Comparison of ENCODE assay signal across 23 cellular contexts in the genomic region with DNA sequence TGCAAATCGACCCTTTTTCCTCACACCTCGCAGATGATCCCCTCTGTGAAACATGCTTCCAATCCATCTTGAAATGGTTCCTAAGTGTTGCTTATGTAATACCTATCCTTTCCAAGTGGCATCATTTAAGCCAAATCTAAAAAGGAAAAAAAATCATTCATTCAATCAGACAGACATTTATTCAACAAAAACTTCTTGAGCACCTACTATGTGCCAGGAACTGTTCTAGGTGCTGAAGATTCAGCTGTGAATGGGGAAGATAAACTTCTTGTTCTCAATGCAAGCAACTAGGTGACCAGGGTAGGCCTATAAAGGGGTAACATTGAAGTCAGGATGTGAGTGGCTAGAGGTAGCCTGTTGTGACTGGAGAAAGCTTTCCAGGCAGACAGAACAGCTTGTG.
"Had no signal": no experiment of that assay in that cellular context is flagged by ENCODE, and none has a peak within 500 bp of the region (broad histone marks: within the 10 kb centered on the region; RNA-seq: fewer than 3 reads in every experiment).

No MANE protein-coding gene starts in this region.

- DNase-seq: activated CD4-positive, alpha-beta T cell treated with anti-CD3 and anti-CD28 coated beads for 4 hours; activated CD8-positive, alpha-beta T cell treated with anti-CD3 and anti-CD28 coated beads for 36 hours; activated gamma-delta T cell; activated naive CD4-positive, alpha-beta T cell treated with anti-CD3 and anti-CD28 coated beads, Interleukin-2, amount 10 ng/mL, durations not matched to agents 7 days and 5 days; activated naive CD8-positive, alpha-beta T cell treated with anti-CD3 and anti-CD28 coated beads, Interleukin-2, amount 50 U/mL, for 24 hours; activated T-cell treated with anti-CD3 and anti-CD28 coated beads for 4 hours; amygdala; caudate nucleus; cortex of kidney; endodermal cell; foreskin fibroblast; head of caudate nucleus; hippocampal formation; kidney; mesenchymal stem cell; nucleus accumbens; right cardiac atrium; spleen; stimulated activated naive CD4-positive, alpha-beta T cell had no signal

- ATAC-seq: activated CD8-positive, alpha-beta T cell treated with anti-CD3 and anti-CD28 coated beads for 36 hours; activated naive CD8-positive, alpha-beta T cell treated with anti-CD3 and anti-CD28 coated beads, Interleukin-2, amount 50 U/mL, for 24 hours; esophagus mucosa; right cardiac atrium had no signal

- H3K9me3 Mint-ChIP-seq: activated naive CD8-positive, alpha-beta T cell treated with anti-CD3 and anti-CD28 coated beads, Interleukin-2, amount 50 U/mL, for 24 hours; endodermal cell had no signal

- H3K27me3 Mint-ChIP-seq: activated CD8-positive, alpha-beta T cell treated with anti-CD3 and anti-CD28 coated beads for 36 hours; activated naive CD4-positive, alpha-beta T cell treated with anti-CD3 and anti-CD28 coated beads, Interleukin-2, amount 10 ng/mL, durations not matched to agents 7 days and 5 days; activated naive CD8-positive, alpha-beta T cell treated with anti-CD3 and anti-CD28 coated beads, Interleukin-2, amount 50 U/mL, for 24 hours had no signal

- H3K27ac Mint-ChIP-seq: activated naive CD4-positive, alpha-beta T cell treated with anti-CD3 and anti-CD28 coated beads, Interleukin-2, amount 10 ng/mL, durations not matched to agents 7 days and 5 days; activated naive CD8-positive, alpha-beta T cell treated with anti-CD3 and anti-CD28 coated beads, Interleukin-2, amount 50 U/mL, for 24 hours; endodermal cell had no signal

- H3K27ac ChIP-seq: parathyroid adenoma, suprapubic skin, tibial nerve had no signal

- H3K36me3 ChIP-seq: spleen, suprapubic skin, tibial nerve had no signal

- H3K4me1 ChIP-seq: parathyroid adenoma, suprapubic skin, tibial nerve had no signal

- H3K9me3 ChIP-seq: suprapubic skin had no signal

- H3K4me3 Mint-ChIP-seq: activated CD8-positive, alpha-beta T cell treated with anti-CD3 and anti-CD28 coated beads for 36 hours; activated naive CD4-positive, alpha-beta T cell treated with anti-CD3 and anti-CD28 coated beads, Interleukin-2, amount 10 ng/mL, durations not matched to agents 7 days and 5 days; activated naive CD8-positive, alpha-beta T cell treated with anti-CD3 and anti-CD28 coated beads, Interleukin-2, amount 50 U/mL, for 24 hours; endodermal cell had no signal

- H3K4me3 ChIP-seq: spleen, suprapubic skin, tibial nerve had no signal

- H3K27me3 ChIP-seq: spleen, suprapubic skin, tibial nerve had no signal

- H3K4me1 Mint-ChIP-seq: endodermal cell had no signal
